In genomic region chr7:39580150-39580874, GRCh38 we compare ENCODE assay signal across 1 cellular context.
A peak's percentile ranks its signal among the peaks of the same experiment; 100 is the strongest.
TF ChIP-seq lines count a peak whose summit lies in the region.

No MANE protein-coding gene starts in this region.

TF ChIP-seq in HepG2, 621 proteins besides CTCF, POLR2A, EP300 and RAD21 (continued from another document and continues in another):
- TF ChIP-seq ARID4A (CRISPR knock-in tag; IDR thresholded peaks at IDR 0.05; ENCODE audit: borderline replicate concordance) (no peak), ZNF674 (CRISPR knock-in tag; IDR thresholded peaks at IDR 0.05; ENCODE audit: low read depth) (no peak), GLI4 (CRISPR knock-in tag; IDR thresholded peaks at IDR 0.05; ENCODE audit: borderline replicate concordance) (no peak), ZMYM4 (CRISPR knock-in tag; IDR thresholded peaks at IDR 0.05) (peak; percentile 66), ZNF746 (CRISPR knock-in tag; IDR thresholded peaks at IDR 0.05) (no peak), GTF3A (CRISPR knock-in tag; conservative IDR thresholded peaks at IDR 0.05) (no peak), HIC2 (CRISPR knock-in tag; IDR thresholded peaks at IDR 0.05; ENCODE audit: low read depth) (no peak), ZNF577 (CRISPR knock-in tag; IDR thresholded peaks at IDR 0.05; ENCODE audit: borderline replicate concordance, low read depth) (no peak), KAT7 (CRISPR knock-in tag; IDR thresholded peaks at IDR 0.05; ENCODE audit: borderline replicate concordance) (no peak), ZNF230 (CRISPR knock-in tag; IDR thresholded peaks at IDR 0.05) (no peak), CC2D1A (CRISPR knock-in tag; IDR thresholded peaks at IDR 0.05) (no peak), DDIT3 (CRISPR knock-in tag; IDR thresholded peaks at IDR 0.05) (no peak), ZNF350 (CRISPR knock-in tag; IDR thresholded peaks at IDR 0.05; ENCODE audit: borderline replicate concordance, low read depth) (no peak), SP2 (CRISPR knock-in tag; IDR thresholded peaks at IDR 0.05) (no peak), ZNF704 (CRISPR knock-in tag; IDR thresholded peaks at IDR 0.05; ENCODE audit: borderline replicate concordance) (no peak), EZH2 (conservative IDR thresholded peaks at IDR 0.05; ENCODE audit: low read depth, low read length) (no peak), ZC3H13 (CRISPR knock-in tag; IDR thresholded peaks at IDR 0.05) (no peak), ZNF362 (CRISPR knock-in tag; IDR thresholded peaks at IDR 0.05; ENCODE audit: borderline replicate concordance) (no peak), ZUFSP (CRISPR knock-in tag; IDR thresholded peaks at IDR 0.05; ENCODE audit: borderline replicate concordance) (no peak), ATF7-NPFF (CRISPR knock-in tag; IDR thresholded peaks at IDR 0.05; ENCODE audit: low read depth) (no peak), ETV6 (CRISPR knock-in tag; conservative IDR thresholded peaks at IDR 0.05) (no peak), REST (IDR thresholded peaks at IDR 0.05; ENCODE audit: borderline replicate concordance in 1 of 2, low read depth in 1 of 2, low read length in 2 of 2) (no peak), PLRG1 (conservative IDR thresholded peaks at IDR 0.05) (no peak), ZNF33B (CRISPR knock-in tag; IDR thresholded peaks at IDR 0.05) (no peak), POGK (CRISPR knock-in tag; conservative IDR thresholded peaks at IDR 0.05) (no peak), HDAC2 (CRISPR knock-in tag; IDR thresholded peaks at IDR 0.05) (peak; percentile 62; the same call in 1 of the 2 replicates), PITX1 (CRISPR knock-in tag; IDR thresholded peaks at IDR 0.05) (0 out of 2 replicates have a peak, but pooled peaks have one; percentile 19), MATR3 (CRISPR knock-in tag; IDR thresholded peaks at IDR 0.05) (no peak), WIZ (CRISPR knock-in tag; IDR thresholded peaks at IDR 0.05) (no peak), MIER2 (CRISPR knock-in tag; IDR thresholded peaks at IDR 0.05) (0 out of 2 replicates have a peak, but pooled peaks have one; percentile 35), ZNF232 (CRISPR knock-in tag; IDR thresholded peaks at IDR 0.05; ENCODE audit: borderline replicate concordance) (no peak), E2F2 (CRISPR knock-in tag; IDR thresholded peaks at IDR 0.05; ENCODE audit: borderline replicate concordance) (no peak), RNF219 (CRISPR knock-in tag; IDR thresholded peaks at IDR 0.05) (no peak), NR0B2 (CRISPR knock-in tag; IDR thresholded peaks at IDR 0.05) (no peak), ZSCAN25 (CRISPR knock-in tag; IDR thresholded peaks at IDR 0.05) (no peak), NFIB (CRISPR knock-in tag; IDR thresholded peaks at IDR 0.05; ENCODE audit: borderline replicate concordance) (no peak), PLSCR1 (CRISPR knock-in tag; IDR thresholded peaks at IDR 0.05; ENCODE audit: borderline replicate concordance) (no peak), SNRNP70 (IDR thresholded peaks at IDR 0.05; ENCODE audit: low read depth, low read length) (no peak), ZNF562 (CRISPR knock-in tag; IDR thresholded peaks at IDR 0.05; ENCODE audit: borderline replicate concordance) (no peak), KMT2A (CRISPR knock-in tag; IDR thresholded peaks at IDR 0.05) (no peak), DR1 (CRISPR knock-in tag; IDR thresholded peaks at IDR 0.05) (no peak), JUN (CRISPR knock-in tag; IDR thresholded peaks at IDR 0.05) (no peak)
